In the genomic region with DNA sequence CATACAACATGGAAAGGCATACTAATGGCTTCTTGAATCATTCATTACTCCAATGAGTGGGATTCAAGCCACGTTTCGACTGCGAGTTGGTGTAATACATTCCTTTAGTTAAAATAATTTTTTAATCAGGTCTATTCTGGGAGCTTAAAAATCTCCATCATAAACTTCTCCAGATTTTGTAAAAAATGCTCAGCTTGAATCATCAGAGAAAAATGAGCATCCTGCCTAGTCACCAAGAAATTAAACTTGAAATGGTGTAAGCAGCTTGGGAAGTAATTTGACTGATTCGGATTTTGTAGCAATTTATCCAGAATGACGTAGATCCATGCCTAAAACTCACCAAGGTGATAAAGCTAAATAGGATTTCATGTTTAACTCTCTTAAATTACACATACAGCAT, we compare ENCODE assay signal across 20 cellular contexts.
"Had no signal": no experiment of that assay in that cellular context is flagged by ENCODE, and none has a peak within 500 bp of the region (broad histone marks: within the 10 kb centered on the region; RNA-seq: fewer than 3 reads in every experiment).

No MANE protein-coding gene starts in this region.

- H3K9me3 Mint-ChIP-seq: mesothelial cell of epicardium had no signal

- H3K36me3 ChIP-seq: esophagus squamous epithelium, gastrocnemius medialis, heart right ventricle, left lung, lower lobe of right lung had no signal

- H3K9me3 ChIP-seq: esophagus squamous epithelium, gastrocnemius medialis, heart right ventricle, lower lobe of right lung, mucosa of descending colon had no signal

- H3K27me3 ChIP-seq: esophagus squamous epithelium, gastrocnemius medialis, left lung had no signal

- ATAC-seq: gastrocnemius medialis, heart right ventricle, left cardiac atrium, left lung, left ventricle myocardium superior, lower lobe of right lung, mucosa of descending colon had no signal

- DNase-seq: dermis blood vessel endothelial cell; dorsolateral prefrontal cortex; effector CD4-positive, alpha-beta T cell; effector memory CD4-positive, alpha-beta T cell; esophagus squamous epithelium; foreskin melanocyte; gastrocnemius medialis; glutamatergic neuron; head of caudate nucleus; heart right ventricle; hippocampal formation; left cardiac atrium; left lung; left ventricle myocardium superior; lower lobe of right lung; mesenchymal stem cell; mucosa of descending colon; naive B cell had no signal

- H3K36me3 Mint-ChIP-seq: mesothelial cell of epicardium, naive B cell had no signal

- H3K27ac ChIP-seq: coronary artery, dorsolateral prefrontal cortex, esophagus squamous epithelium, gastrocnemius medialis, heart right ventricle, left lung, lower lobe of right lung had no signal

- H3K4me3 Mint-ChIP-seq: mesothelial cell of epicardium, naive B cell had no signal

- H3K4me3 ChIP-seq: coronary artery, dorsolateral prefrontal cortex, esophagus squamous epithelium, gastrocnemius medialis, heart right ventricle, left lung, lower lobe of right lung, mucosa of descending colon had no signal

- H3K4me1 ChIP-seq: esophagus squamous epithelium, gastrocnemius medialis, heart right ventricle, left lung, lower lobe of right lung had no signal

- H3K4me1 Mint-ChIP-seq: mesothelial cell of epicardium, naive B cell had no signal

- H3K27ac Mint-ChIP-seq: mesothelial cell of epicardium, naive B cell had no signal
